In the genomic region with DNA sequence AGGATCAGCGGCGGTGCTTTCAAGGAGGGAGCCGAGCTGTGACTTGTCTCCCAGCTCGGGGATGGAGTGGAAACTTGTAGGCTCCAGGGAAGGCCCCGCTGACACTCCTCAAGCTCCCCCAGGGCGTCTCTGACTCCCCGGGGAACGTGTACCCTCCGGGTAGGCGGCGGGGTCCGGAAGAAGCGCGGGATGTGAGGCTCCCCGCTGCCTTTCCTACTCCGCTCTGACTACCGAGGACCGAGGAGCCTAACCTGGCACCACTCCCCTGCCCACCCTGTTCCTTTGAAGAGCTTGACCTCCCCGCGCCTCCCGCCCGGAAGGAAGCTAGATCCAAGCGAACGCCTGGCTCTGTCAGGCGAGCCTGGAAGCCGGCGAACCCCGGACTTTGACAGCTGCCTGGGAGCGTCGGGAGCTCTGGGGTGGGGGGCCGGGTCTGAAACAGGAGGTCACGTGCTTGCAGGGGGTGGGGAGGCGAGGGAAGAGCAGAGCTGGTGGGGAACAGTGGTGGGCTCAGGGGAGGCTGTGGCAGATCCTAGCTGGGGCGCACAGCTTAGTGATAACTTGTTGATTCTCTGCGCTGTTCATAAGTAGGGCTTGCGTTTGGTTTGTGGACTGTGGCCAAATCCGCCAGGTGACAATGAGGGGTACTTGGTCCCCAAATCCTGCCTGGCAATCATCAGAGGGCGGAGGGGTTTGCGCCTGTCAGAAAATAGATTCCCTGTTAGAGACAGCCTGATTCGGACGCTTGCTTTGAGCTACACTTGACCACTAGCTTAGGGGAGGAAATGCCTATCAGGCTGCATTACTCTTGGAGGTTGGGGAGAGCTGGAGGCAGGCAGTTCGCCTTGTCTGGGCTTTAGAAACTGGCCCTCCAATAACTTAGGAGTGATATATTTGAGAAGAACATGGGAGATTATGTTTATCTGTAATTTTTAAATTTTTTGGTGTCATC, we compare ENCODE assay signal across 8 cellular contexts. TPM values are rescaled to one million over a fixed set of nuclear protein-coding genes. Genes with fewer than 3 reads are reported as not detected.
DNase-seq lines count a peak whose midpoint lies in the region; ATAC-seq and TF ChIP-seq lines count a peak whose summit lies in the region.

No MANE protein-coding gene starts in this region.

- H3K27ac Mint-ChIP-seq in MCF 10A (ENCODE audit: low read depth, unreplicated experiment) (no peak overlapping the region), chondrocyte (ENCODE audit: unreplicated experiment) (peak overlapping the region; percentile 88)

- H3K36me3 Mint-ChIP-seq in MCF 10A (ENCODE audit: insufficient read depth, unreplicated experiment) (peaks cover 5% of the 10 kb centered on the region), chondrocyte (ENCODE audit: low read depth) (no peaks in the 10 kb centered on the region)

- intact Hi-C loops in MCF 10A (cut with micrococcal nuclease) (loop anchor here (2.0 to 10.0 kb wide), 3 partner anchors 351 to 801 kb away; no protein-coding TSS in a partner anchor), lower lobe of right lung (cut with DNase I) (no loop called here), vagina (cut with DNase I) (loop anchor here (2.0 kb wide), 1 partner anchor 801 kb away; no protein-coding TSS in a partner anchor)

- in situ Hi-C loops in T47D (cut with HindIII; ENCODE audit: low pct_unique_long_range_greater_than_20kb, low sequenced_read_pairs): no loop called here

- H3K4me3 ChIP-seq in lower lobe of right lung: peak overlapping the region; percentile 44
- H3K4me3 ChIP-seq in vagina: peak overlapping the region; percentile 53

- TF ChIP-seq CTCF in MCF 10A (IDR thresholded peaks at IDR 0.05; ENCODE audit: unreplicated experiment): no peak
- TF ChIP-seq CTCF in chondrocyte (IDR thresholded peaks at IDR 0.05): no peak
- no peak for TF ChIP-seq CTCF in lower lobe of right lung (IDR thresholded peaks at IDR 0.05)
- TF ChIP-seq CTCF in vagina (IDR thresholded peaks at IDR 0.05): no peak

- POLR2A ChIA-PET in MCF 10A (lab: Yijun Ruan, JAX): interaction anchor here (0.7 to 1.0 kb wide), 4 partner anchors 10 to 928 kb away, joined by 3 to 4 read pairs (median 3); no protein-coding TSS in a partner anchor

- peak; percentile 64 to 72 for DNase-seq in T47D (ENCODE audit: low read depth in 1 of 2, low spot score in 1 of 2)
- DNase-seq in MCF 10A (ENCODE audit: unreplicated experiment): no peak
- peak; percentile 91 for DNase-seq in chondrocyte (ENCODE audit: low spot score)
- DNase-seq in lower lobe of right lung: peak; percentile 47
- peak in 1 of 2 donors; percentile 88 for DNase-seq in vagina (ENCODE audit: extremely low spot score in 2 of 2)
- DNase-seq in activated T-cell treated with anti-CD3 and anti-CD28 coated beads, Interleukin-2, amount 50 U/mL, for 1 hour: no peak

- peaks cover 30% of the 10 kb centered on the region for H3K27me3 Mint-ChIP-seq in MCF 10A (ENCODE audit: insufficient read depth, unreplicated experiment)
- no peaks in the 10 kb centered on the region for H3K27me3 Mint-ChIP-seq in chondrocyte (ENCODE audit: low read depth)

- no peaks in the 10 kb centered on the region for H3K9me3 ChIP-seq in lower lobe of right lung
- H3K9me3 ChIP-seq in vagina: no peaks in the 10 kb centered on the region

- no peaks in the 10 kb centered on the region for H3K4me1 Mint-ChIP-seq in MCF 10A (ENCODE audit: insufficient read depth, unreplicated experiment)
- peaks cover 35% of the 10 kb centered on the region for H3K4me1 Mint-ChIP-seq in chondrocyte (ENCODE audit: low read depth)

- H3K4me1 ChIP-seq in lower lobe of right lung: peaks cover 13% of the 10 kb centered on the region
- H3K4me1 ChIP-seq in vagina: peaks cover 12% of the 10 kb centered on the region

- TF ChIP-seq POLR2A in vagina (IDR thresholded peaks at IDR 0.05): no peak

- H3K27me3 ChIP-seq in lower lobe of right lung (ENCODE audit: low read depth) (peaks cover 49% of the 10 kb centered on the region), vagina (no peaks in the 10 kb centered on the region)

- ATAC-seq in lower lobe of right lung (peak; percentile 17 to 38), HG03045 (IDR thresholded peaks at IDR 0.05; ENCODE audit: unreplicated experiment) (no peak), GM21529 (IDR thresholded peaks at IDR 0.05; ENCODE audit: unreplicated experiment) (no peak)

- H3K9me3 Mint-ChIP-seq in MCF 10A (ENCODE audit: unreplicated experiment) (no peaks in the 10 kb centered on the region), chondrocyte (ENCODE audit: low read depth) (no peaks in the 10 kb centered on the region)

- H3K4me3 Mint-ChIP-seq in MCF 10A (ENCODE audit: unreplicated experiment) (no peak overlapping the region), chondrocyte (ENCODE audit: unreplicated experiment) (peak overlapping the region; percentile 89)

- H3K27ac ChIP-seq in lower lobe of right lung: no peak overlapping the region
- H3K27ac ChIP-seq in vagina: peak overlapping the region; percentile 44

- BruUV-seq in MCF 10A (replicated peaks; lab: Mats Ljungman, UMichigan): no TSS peak

- CTCF ChIA-PET in MCF 10A (lab: Yijun Ruan, JAX): interaction anchor here (0.6 to 2.0 kb wide), 18 partner anchors 14 to 1323 kb away, joined by 3 to 8 read pairs (median 4); no protein-coding TSS in a partner anchor

- no peaks in the 10 kb centered on the region for H3K36me3 ChIP-seq in lower lobe of right lung
- H3K36me3 ChIP-seq in vagina: no peaks in the 10 kb centered on the region

RNA-seq across cellular contexts. Expression of gene CLSTN2, which starts 1.2 kb away (rescaled TPM):
- total RNA-seq in MCF 10A (2022): not detected in 2 replicates
- total RNA-seq in chondrocyte: 63.7 to 92.7 TPM (median 65.0 TPM) in 3 replicates
- 4.5 TPM for total RNA-seq in lower lobe of right lung
- total RNA-seq in vagina: 16.0 TPM

Comparison
In these comparisons a context has a peak if more than half of its experiments do, and no peak if none do; other contexts are left out.
1. DNase-seq: peak in T47D (2 of 2), chondrocyte (single experiment) and lower lobe of right lung (single experiment); none in MCF 10A (single experiment) and activated T-cell treated with anti-CD3 and anti-CD28 coated beads, Interleukin-2, amount 50 U/mL, for 1 hour (single experiment).
2. ATAC-seq: peak in lower lobe of right lung (2 of 2); none in HG03045 (single experiment) and GM21529 (single experiment).